1 cellular context compared by ENCODE assay signal in genomic region chr1:246002725-246003441, GRCh38.
TF ChIP-seq lines count a peak whose summit lies in the region.

No MANE protein-coding gene starts in this region.

TF ChIP-seq in GM12878, 131 proteins besides CTCF, POLR2A, EP300 and RAD21 (continued from another document):
- TF ChIP-seq BCL3 (IDR thresholded peaks at IDR 0.05; ENCODE audit: borderline replicate concordance, insufficient read depth, low read depth, low read length, poor library complexity, severe bottlenecking) (no peak), YY1 (IDR thresholded peaks at IDR 0.05; ENCODE audit: low read depth, low read length) (peak; percentile 57; the same call in 1 of the 2 replicates), MYB (IDR thresholded peaks at IDR 0.05; ENCODE audit: borderline replicate concordance, low read depth, low read length) (no peak), SIN3A (IDR thresholded peaks at IDR 0.05; ENCODE audit: low read depth, low read length) (no peak), SMC3 (IDR thresholded peaks at IDR 0.05; ENCODE audit: borderline replicate concordance, low read length) (peak; percentile 99), NBN (IDR thresholded peaks at IDR 0.05) (0 out of 2 replicates have a peak, but pooled peaks have one; percentile 60), HDGF (IDR thresholded peaks at IDR 0.05) (0 out of 2 replicates have a peak, but pooled peaks have one; percentile 44), IKZF2 (IDR thresholded peaks at IDR 0.05) (0 out of 4 replicates have a peak, but pooled peaks of 1 of the 2 experiments have one; percentile 15)
